In genomic region chr2:54482725-54483124, GRCh38 we compare ENCODE assay signal across 9 cellular contexts. TPM values are rescaled to one million over a fixed set of nuclear protein-coding genes. Genes with fewer than 3 reads are reported as not detected.
A peak's percentile ranks its signal among the peaks of the same experiment; 100 is the strongest.
DNase-seq lines count a peak whose midpoint lies in the region; ATAC-seq and TF ChIP-seq lines count a peak whose summit lies in the region.
"Had no signal": no experiment of that assay in that cellular context is flagged by ENCODE, and none has a peak within 500 bp of the region (broad histone marks: within the 10 kb centered on the region; RNA-seq: fewer than 3 reads in every experiment).

No MANE protein-coding gene starts in this region.

- H4K20me1 ChIP-seq in Loucy (ENCODE audit: insufficient read depth, low read length, poor library complexity, severe bottlenecking) = no peaks in the 10 kb centered on the region

- no peak overlapping the region for H3K14ac ChIP-seq in mesenchymal stem cell (ENCODE audit: low read length in 2 of 2)

- DNase-seq in dermis blood vessel endothelial cell (peak; percentile 49), mesenchymal stem cell (peak; percentile 96), upper lobe of right lung (no peak), NCI-H2029 (lab: John Stamatoyannopoulos, UW) (no peak), kidney glomerular epithelial cell (lab: John Stamatoyannopoulos, UW) (no peak)
- DNase-seq: NCI-H82 had no signal

- H2AK5ac ChIP-seq in mesenchymal stem cell (ENCODE audit: low read length, severe bottlenecking) = peak overlapping the region; percentile 8

- H3K79me2 ChIP-seq in Loucy (ENCODE audit: insufficient read depth, low read length) = peaks cover 7% of the 10 kb centered on the region; the same call in 1 of the 2 replicates

- H4K8ac ChIP-seq in mesenchymal stem cell (ENCODE audit: low read length) = peak overlapping the region; percentile 29

- H3K4me1 ChIP-seq in Loucy (ENCODE audit: insufficient read depth, low read length, poor library complexity, severe bottlenecking) = peaks cover 42% of the 10 kb centered on the region
- H3K4me1 ChIP-seq in mesenchymal stem cell (ENCODE audit: control insufficient read depth, insufficient read depth, low read depth, low read length) = peaks cover 18% of the 10 kb centered on the region
- peaks cover 40% of the 10 kb centered on the region for H3K4me1 ChIP-seq in upper lobe of right lung

- H2BK120ac ChIP-seq in mesenchymal stem cell (ENCODE audit: low read depth, low read length) = no peak overlapping the region

- no peak overlapping the region for H2BK15ac ChIP-seq in mesenchymal stem cell (ENCODE audit: low read depth, poor library complexity, severe bottlenecking)

- H3K9me2 ChIP-seq in Loucy (replicated peaks; ENCODE audit: low read depth, low read length) = no peaks in the 10 kb centered on the region

- H4K91ac ChIP-seq in mesenchymal stem cell (ENCODE audit: low read length) = no peak overlapping the region

- H3K4me2 ChIP-seq in Loucy (ENCODE audit: low read depth, low read length, poor library complexity, severe bottlenecking) (no peak overlapping the region), mesenchymal stem cell (ENCODE audit: low read length, poor library complexity, severe bottlenecking) (no peak overlapping the region)

- H3K9me3 ChIP-seq in Loucy (ENCODE audit: insufficient read depth, low read depth, low read length) (no peaks in the 10 kb centered on the region), mesenchymal stem cell (ENCODE audit: control insufficient read depth, low read length) (no peaks in the 10 kb centered on the region), upper lobe of right lung (no peaks in the 10 kb centered on the region)

- H3K36me3 ChIP-seq in Loucy (ENCODE audit: insufficient read depth, low read length) (no peaks in the 10 kb centered on the region), mesenchymal stem cell (ENCODE audit: control insufficient read depth in 1 of 2, insufficient read depth in 2 of 2, low read depth in 1 of 2, low read length in 2 of 2) (no peaks in the 10 kb centered on the region), upper lobe of right lung (no peaks in the 10 kb centered on the region)

- TF ChIP-seq CTCF in Loucy (conservative IDR thresholded peaks at IDR 0.05; ENCODE audit: low read length) (no peak), upper lobe of right lung (IDR thresholded peaks at IDR 0.05) (no peak)

- intact Hi-C loops in upper lobe of right lung (cut with DNase I) = no loop called here

- peak; percentile 27 for ATAC-seq in upper lobe of right lung
- no peak for ATAC-seq in HG03159 (IDR thresholded peaks at IDR 0.05; ENCODE audit: unreplicated experiment)
- no peak for ATAC-seq in GM18907 (IDR thresholded peaks at IDR 0.05; ENCODE audit: unreplicated experiment)

- no peak overlapping the region for H3K4me3 ChIP-seq in Loucy (ENCODE audit: low read length, poor library complexity, severe bottlenecking)
- H3K4me3 ChIP-seq in mesenchymal stem cell (ENCODE audit: insufficient read depth in 1 of 2, low read depth in 1 of 2, low read length in 2 of 2) = peak overlapping the region in 1 of 2 experiments; percentile 57
- no peak overlapping the region for H3K4me3 ChIP-seq in upper lobe of right lung

- H2AFZ ChIP-seq in Loucy (ENCODE audit: low read length) (0 out of 2 replicates have a peak overlapping the region, but pooled peaks have one; percentile 21), mesenchymal stem cell (ENCODE audit: low read depth, low read length) (no peak overlapping the region)

- H3K18ac ChIP-seq in mesenchymal stem cell (ENCODE audit: low read depth in 1 of 2, low read length in 2 of 2) = peak overlapping the region in 1 of 2 experiments; percentile 80

- no peak overlapping the region for H2BK5ac ChIP-seq in mesenchymal stem cell (ENCODE audit: low read depth, low read length, poor library complexity, severe bottlenecking)

- no peak overlapping the region for H3K23ac ChIP-seq in mesenchymal stem cell (ENCODE audit: low read length in 2 of 2)

- no peaks in the 10 kb centered on the region for H3F3A ChIP-seq in Loucy (ENCODE audit: low read depth)

- H3K4ac ChIP-seq in mesenchymal stem cell (ENCODE audit: low read depth in 1 of 2, low read length in 2 of 2) = no peak overlapping the region

- H3K79me1 ChIP-seq in mesenchymal stem cell (replicated peaks; ENCODE audit: low read length, poor library complexity, severe bottlenecking) = peaks cover 3% of the 10 kb centered on the region

- WGBS in mesenchymal stem cell = 3% methylated on average over 5 of the region's 5 CpGs

- no peaks in the 10 kb centered on the region for H3K27me3 ChIP-seq in Loucy (ENCODE audit: insufficient read depth, low read length, poor library complexity, severe bottlenecking)
- no peaks in the 10 kb centered on the region for H3K27me3 ChIP-seq in mesenchymal stem cell (ENCODE audit: control insufficient read depth in 1 of 2, insufficient read depth in 1 of 2, low read length in 2 of 2)
- no peaks in the 10 kb centered on the region for H3K27me3 ChIP-seq in upper lobe of right lung

- H2BK12ac ChIP-seq in mesenchymal stem cell (ENCODE audit: low read length in 2 of 2) = peak overlapping the region in 1 of 2 experiments; percentile 59

- no peak overlapping the region for H3K9ac ChIP-seq in Loucy (ENCODE audit: low read depth, low read length, poor library complexity, severe bottlenecking)
- peak overlapping the region; percentile 61 for H3K9ac ChIP-seq in mesenchymal stem cell (ENCODE audit: low read length)

- H3K27ac ChIP-seq in mesenchymal stem cell (ENCODE audit: low read length, poor library complexity, severe bottlenecking) (peak overlapping the region; percentile 72), upper lobe of right lung (peak overlapping the region; percentile 36)

RNA-seq across cellular contexts. Expression of gene SPTBN1, which starts 26.6 kb away (rescaled TPM):
- total RNA-seq in dermis blood vessel endothelial cell (916 and 1,118 TPM in 2 replicates), upper lobe of right lung (813 TPM)
- polyA plus RNA-seq in mesenchymal stem cell (2013, experiment 1 of 2) = 97.4 TPM
- polyA plus RNA-seq in mesenchymal stem cell (2013, experiment 2 of 2) = 89.2 TPM

Comparison
In these comparisons a context has a peak if more than half of its experiments do, and no peak if none do; other contexts are left out.
1. DNase-seq: peak in dermis blood vessel endothelial cell (single experiment) and mesenchymal stem cell (single experiment); none in upper lobe of right lung (single experiment), NCI-H2029 (single experiment) and kidney glomerular epithelial cell (single experiment).